ENCODE assay signal across 15 cellular contexts in genomic region chr14:104423715-104424405, GRCh38.
A peak's percentile ranks its signal among the peaks of the same experiment; 100 is the strongest.
DNase-seq lines count a peak whose midpoint lies in the region; ATAC-seq and TF ChIP-seq lines count a peak whose summit lies in the region.
"Had no signal": no experiment of that assay in that cellular context is flagged by ENCODE, and none has a peak within 500 bp of the region (broad histone marks: within the 10 kb centered on the region; RNA-seq: fewer than 3 reads in every experiment).

No MANE protein-coding gene starts in this region.

- no peak overlapping the region for H3K4me3 ChIP-seq in SK-N-SH (ENCODE audit: low read depth in 2 of 2, low read length in 1 of 2)
- no peak overlapping the region for H3K4me3 ChIP-seq in Karpas-422 (ENCODE audit: low read length)
- H3K4me3 ChIP-seq: thoracic aorta had no signal

- H4K20me1 ChIP-seq in SK-N-SH (ENCODE audit: insufficient read depth) = no peaks in the 10 kb centered on the region
- H4K20me1 ChIP-seq in Karpas-422 (ENCODE audit: insufficient read depth, low read depth, low read length) = no peaks in the 10 kb centered on the region; the same call in 1 of the 2 replicates

- no peak for TF ChIP-seq CTCF in SK-N-SH (IDR thresholded peaks at IDR 0.05)
- TF ChIP-seq CTCF in chondrocyte (IDR thresholded peaks at IDR 0.05) = no peak

- DNase-seq in SK-N-SH = peak; percentile 34
- peak; percentile 3 for DNase-seq in G401 (ENCODE audit: low spot score)
- DNase-seq in chondrocyte (ENCODE audit: low spot score) = peak; percentile 60
- peak; percentile 45 for DNase-seq in sciatic nerve (ENCODE audit: low spot score)
- no peak for DNase-seq in Karpas-422
- DNase-seq in hypothalamus (lab: John Stamatoyannopoulos, UW) = no peak
- DNase-seq: activated gamma-delta T cell; effector memory CD8-positive, alpha-beta T cell had no signal

- no peak for TF ChIP-seq RAD21 in SK-N-SH (IDR thresholded peaks at IDR 0.05; ENCODE audit: low read length)

- 66% methylated on average over 16 of the region's 16 CpGs for WGBS in SK-N-SH (ENCODE audit: low lambda C conversion rate)

- no peaks in the 10 kb centered on the region for H3K9me3 Mint-ChIP-seq in chondrocyte (ENCODE audit: low read depth)
- H3K9me3 Mint-ChIP-seq: effector memory CD8-positive, alpha-beta T cell; natural killer cell treated with Interleukin-12 subunit alpha and Interleukin-12 subunit beta and Interleukin-15 and Interleukin-18, amount 100 ng/mL, for 72 hours; T-helper 1 cell treated with Interleukin-12 subunit alpha and Interleukin-12 subunit beta and Interleukin-4 antibody, amounts not matched to agents 30 μg/mL and 1 μg/mL, for 36 hours had no signal

- H3K9me3 ChIP-seq in SK-N-SH (no peaks in the 10 kb centered on the region), Karpas-422 (ENCODE audit: low read length) (no peaks in the 10 kb centered on the region)
- H3K9me3 ChIP-seq: thoracic aorta had no signal

- H3K4me1 Mint-ChIP-seq in chondrocyte (ENCODE audit: low read depth) = no peaks in the 10 kb centered on the region

- H3K27me3 ChIP-seq in SK-N-SH (ENCODE audit: insufficient read depth) (no peaks in the 10 kb centered on the region), Karpas-422 (ENCODE audit: low read length) (peaks cover 2% of the 10 kb centered on the region; the same call in 1 of the 2 replicates)

- no peaks in the 10 kb centered on the region for H3K9me2 ChIP-seq in SK-N-SH
- H3K9me2 ChIP-seq in Karpas-422 (replicated peaks; ENCODE audit: insufficient read depth, low read length) = no peaks in the 10 kb centered on the region

- H3F3A ChIP-seq in SK-N-SH (replicated peaks; ENCODE audit: insufficient read depth) = no peaks in the 10 kb centered on the region

- H3K4me2 ChIP-seq in SK-N-SH (no peak overlapping the region), Karpas-422 (ENCODE audit: low read depth, low read length, poor library complexity, severe bottlenecking) (no peak overlapping the region)

- no peak overlapping the region for H3K27ac ChIP-seq in SK-N-SH (ENCODE audit: low read depth in 2 of 2, low read length in 1 of 2)
- no peak overlapping the region for H3K27ac ChIP-seq in Karpas-422 (ENCODE audit: low read length)
- H3K27ac ChIP-seq: thoracic aorta had no signal

- CTCF ChIA-PET in SK-N-SH (lab: Yijun Ruan, JAX) = interaction anchor here (1.0 to 2.3 kb wide), 7 partner anchors 13 to 346 kb away, joined by 3 to 12 read pairs (median 4); no protein-coding TSS in a partner anchor

- no peaks in the 10 kb centered on the region for H3K36me3 Mint-ChIP-seq in chondrocyte (ENCODE audit: low read depth)
- H3K36me3 Mint-ChIP-seq: natural killer cell treated with Interleukin-12 subunit alpha and Interleukin-12 subunit beta and Interleukin-15 and Interleukin-18, amount 100 ng/mL, for 72 hours had no signal

- POLR2A ChIA-PET in SK-N-SH (lab: Yijun Ruan, JAX) = interaction anchor here (0.5 to 1.3 kb wide), 5 partner anchors 13 to 286 kb away, joined by 3 to 7 read pairs (median 3); no protein-coding TSS in a partner anchor

- no peak overlapping the region for H3K4me3 Mint-ChIP-seq in chondrocyte (ENCODE audit: unreplicated experiment)
- H3K4me3 Mint-ChIP-seq: effector memory CD8-positive, alpha-beta T cell; natural killer cell treated with Interleukin-12 subunit alpha and Interleukin-12 subunit beta and Interleukin-15 and Interleukin-18, amount 100 ng/mL, for 72 hours; T-helper 1 cell treated with Interleukin-12 subunit alpha and Interleukin-12 subunit beta and Interleukin-4 antibody, amounts not matched to agents 30 μg/mL and 1 μg/mL, for 36 hours had no signal

- H2AFZ ChIP-seq in SK-N-SH (ENCODE audit: low read depth) = no peak overlapping the region
- H2AFZ ChIP-seq in Karpas-422 (ENCODE audit: low read length) = no peak overlapping the region

- H3K79me2 ChIP-seq in SK-N-SH (ENCODE audit: insufficient read depth) (no peaks in the 10 kb centered on the region), Karpas-422 (ENCODE audit: low read length) (no peaks in the 10 kb centered on the region)

- H3K36me3 ChIP-seq in SK-N-SH (replicated peaks in 1 of 2; ENCODE audit: control insufficient read depth in 1 of 2, insufficient read depth in 2 of 2, low read length in 1 of 2) (no peaks in the 10 kb centered on the region), Karpas-422 (ENCODE audit: insufficient read depth, low read length) (no peaks in the 10 kb centered on the region)
- H3K36me3 ChIP-seq: thoracic aorta had no signal

- no peak for TF ChIP-seq EP300 in SK-N-SH (IDR thresholded peaks at IDR 0.05; ENCODE audit: borderline replicate concordance in 1 of 2, low read depth in 1 of 2, low read length in 1 of 2)

- in situ Hi-C loops in G401 (cut with HindIII; ENCODE audit: low sequenced_read_pairs) = no loop called here

- intact Hi-C loops in sciatic nerve (cut with DNase I) = no loop called here

- H3K27ac Mint-ChIP-seq in chondrocyte (ENCODE audit: unreplicated experiment) = no peak overlapping the region
- H3K27ac Mint-ChIP-seq: effector memory CD8-positive, alpha-beta T cell; natural killer cell treated with Interleukin-12 subunit alpha and Interleukin-12 subunit beta and Interleukin-15 and Interleukin-18, amount 100 ng/mL, for 72 hours; T-helper 1 cell treated with Interleukin-12 subunit alpha and Interleukin-12 subunit beta and Interleukin-4 antibody, amounts not matched to agents 30 μg/mL and 1 μg/mL, for 36 hours had no signal

- no peak overlapping the region for H3K9ac ChIP-seq in SK-N-SH
- H3K9ac ChIP-seq in Karpas-422 (ENCODE audit: low read length) = no peak overlapping the region

- peaks cover 0 to 55% of the 10 kb centered on the region in 2 experiments; a peak in 1 of 4 replicates for H3K4me1 ChIP-seq in SK-N-SH (ENCODE audit: control insufficient read depth in 1 of 2, insufficient read depth in 2 of 2, low read depth in 1 of 2, low read length in 1 of 2)
- H3K4me1 ChIP-seq in Karpas-422 (ENCODE audit: low read length) = peaks cover 33% of the 10 kb centered on the region

- peaks cover 24% of the 10 kb centered on the region for H3K27me3 Mint-ChIP-seq in chondrocyte (ENCODE audit: low read depth)
- H3K27me3 Mint-ChIP-seq: natural killer cell treated with Interleukin-12 subunit alpha and Interleukin-12 subunit beta and Interleukin-15 and Interleukin-18, amount 100 ng/mL, for 72 hours had no signal

- no peak for ATAC-seq in SK-N-SH treated with all-trans-retinoic acid at 6 μM for 48 hours
- no peak for ATAC-seq in sciatic nerve
- no peak for ATAC-seq in HG03280 (IDR thresholded peaks at IDR 0.05; ENCODE audit: unreplicated experiment)
- ATAC-seq: effector memory CD8-positive, alpha-beta T cell; HepG2; Right ventricle myocardium inferior had no signal

TF ChIP-seq in SK-N-SH, 30 proteins besides CTCF, POLR2A, EP300 and RAD21:
- TF ChIP-seq NFIC (IDR thresholded peaks at IDR 0.05; ENCODE audit: borderline replicate concordance) (no peak), RFX5 (IDR thresholded peaks at IDR 0.05; ENCODE audit: low read length) (no peak)

TF ChIP-seq in SK-N-SH treated with all-trans-retinoic acid at 6 μM for 48 hours, 23 proteins besides CTCF, POLR2A, EP300 and RAD21:
- no peak for TF ChIP-seq TOX (CRISPR knock-in tag; IDR thresholded peaks at IDR 0.05; ENCODE audit: borderline replicate concordance)
- TF ChIP-seq, protein P1, sequence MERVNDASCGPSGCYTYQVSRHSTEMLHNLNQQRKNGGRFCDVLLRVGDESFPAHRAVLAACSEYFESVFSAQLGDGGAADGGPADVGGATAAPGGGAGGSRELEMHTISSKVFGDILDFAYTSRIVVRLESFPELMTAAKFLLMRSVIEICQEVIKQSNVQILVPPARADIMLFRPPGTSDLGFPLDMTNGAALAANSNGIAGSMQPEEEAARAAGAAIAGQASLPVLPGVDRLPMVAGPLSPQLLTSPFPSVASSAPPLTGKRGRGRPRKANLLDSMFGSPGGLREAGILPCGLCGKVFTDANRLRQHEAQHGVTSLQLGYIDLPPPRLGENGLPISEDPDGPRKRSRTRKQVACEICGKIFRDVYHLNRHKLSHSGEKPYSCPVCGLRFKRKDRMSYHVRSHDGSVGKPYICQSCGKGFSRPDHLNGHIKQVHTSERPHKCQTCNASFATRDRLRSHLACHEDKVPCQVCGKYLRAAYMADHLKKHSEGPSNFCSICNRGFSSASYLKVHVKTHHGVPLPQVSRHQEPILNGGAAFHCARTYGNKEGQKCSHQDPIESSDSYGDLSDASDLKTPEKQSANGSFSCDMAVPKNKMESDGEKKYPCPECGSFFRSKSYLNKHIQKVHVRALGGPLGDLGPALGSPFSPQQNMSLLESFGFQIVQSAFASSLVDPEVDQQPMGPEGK (CRISPR knock-in tag; IDR thresholded peaks at IDR 0.05; ENCODE audit: borderline replicate concordance) = no peak
- no peak for TF ChIP-seq ZNF70 (CRISPR knock-in tag; IDR thresholded peaks at IDR 0.05)
- no peak for TF ChIP-seq ZNF565 (CRISPR knock-in tag; conservative IDR thresholded peaks at IDR 0.05; ENCODE audit: low read depth)
- TF ChIP-seq RARB (CRISPR knock-in tag; IDR thresholded peaks at IDR 0.05) = no peak
- no peak for TF ChIP-seq ZFP30 (CRISPR knock-in tag; IDR thresholded peaks at IDR 0.05)
- TF ChIP-seq CREB5 (CRISPR knock-in tag; IDR thresholded peaks at IDR 0.05; ENCODE audit: low read depth) = no peak

Comparison
In these comparisons a context has a peak if more than half of its experiments do, and no peak if none do; other contexts are left out.
1. DNase-seq: peak in SK-N-SH (single experiment), G401 (single experiment), chondrocyte (single experiment) and sciatic nerve (single experiment); none in Karpas-422 (single experiment) and hypothalamus (0 of 51).